ENCODE assay signal across 8 cellular contexts in genomic region chr1:198657550-198658064, GRCh38.
DNase-seq lines count a peak whose midpoint lies in the region; ATAC-seq and TF ChIP-seq lines count a peak whose summit lies in the region.

No MANE protein-coding gene starts in this region.

- H3K9me3 Mint-ChIP-seq in activated naive CD8-positive, alpha-beta T cell (ENCODE audit: low read depth) = no peaks in the 10 kb centered on the region

- 0 out of 2 replicates have a peak, but pooled peaks cover 4% of the 10 kb centered on the region for H3K27me3 ChIP-seq in MM.1S (replicated peaks; ENCODE audit: insufficient read depth, low read length)
- H3K27me3 ChIP-seq in muscle layer of duodenum (ENCODE audit: low read depth, low read length) = no peaks in the 10 kb centered on the region

- H3K4me1 Mint-ChIP-seq in activated naive CD8-positive, alpha-beta T cell (ENCODE audit: low read depth) = peaks cover 78% of the 10 kb centered on the region

- H3K27ac ChIP-seq in MM.1S (ENCODE audit: low read length) (no peak overlapping the region), muscle layer of duodenum (ENCODE audit: low read length) (peak overlapping the region; percentile 54)

- peak; percentile 37 for ATAC-seq in GM21825 (IDR thresholded peaks at IDR 0.05; ENCODE audit: unreplicated experiment)

- no peaks in the 10 kb centered on the region for H4K20me1 ChIP-seq in MM.1S (ENCODE audit: insufficient read depth, low read length)

- H2AFZ ChIP-seq in MM.1S (ENCODE audit: low read length) = peak overlapping the region; percentile 3; the same call in 1 of the 2 replicates

- H3K9me3 ChIP-seq in MM.1S (replicated peaks; ENCODE audit: insufficient read depth, low read length) (no peaks in the 10 kb centered on the region), muscle layer of duodenum (ENCODE audit: control insufficient read depth in 1 of 2, low read length in 2 of 2) (no peaks in the 10 kb centered on the region)

- H3F3A ChIP-seq in MM.1S (ENCODE audit: insufficient read depth, low read length) = peaks cover 19% of the 10 kb centered on the region

- peak overlapping the region; percentile 97 for H3K27ac Mint-ChIP-seq in activated naive CD8-positive, alpha-beta T cell

- peaks cover 9% of the 10 kb centered on the region for H3K36me3 Mint-ChIP-seq in activated naive CD8-positive, alpha-beta T cell

- H3K4me3 ChIP-seq in MM.1S (ENCODE audit: low read length) (no peak overlapping the region), muscle layer of duodenum (ENCODE audit: low read depth in 1 of 2, low read length in 2 of 2) (peak overlapping the region in 1 of 2 donors; percentile 2)

- H3K36me3 ChIP-seq in MM.1S (replicated peaks; ENCODE audit: insufficient read depth, low read length) (no peaks in the 10 kb centered on the region), muscle layer of duodenum (ENCODE audit: control insufficient read depth in 1 of 2, insufficient read depth in 2 of 2, low read length in 2 of 2) (no peaks in the 10 kb centered on the region)

- H3K4me2 ChIP-seq in MM.1S (ENCODE audit: low read depth, low read length) = peak overlapping the region; percentile 9; the same call in 1 of the 2 replicates

- no peaks in the 10 kb centered on the region for H3K9me2 ChIP-seq in MM.1S (replicated peaks; ENCODE audit: insufficient read depth, low read length)

- H3K9ac ChIP-seq in MM.1S (ENCODE audit: low read length) = no peak overlapping the region

- DNase-seq in GM04504 (ENCODE audit: low read depth) = peak; percentile 100
- peak; percentile 27 for DNase-seq in MM.1S
- no peak for DNase-seq in NCI-H82 treated with DMSO at 0.1 percent for 48 hours (lab: John Stamatoyannopoulos, UW; ENCODE audit: unreplicated experiment)
- no peak for DNase-seq in activated gamma-delta T cell (lab: John Stamatoyannopoulos, UW)
- no peak for DNase-seq in globus pallidus (ENCODE audit: low spot score)

- H3K79me2 ChIP-seq in MM.1S (ENCODE audit: low read length) = no peaks in the 10 kb centered on the region

- peaks cover 23% of the 10 kb centered on the region for H3K4me1 ChIP-seq in MM.1S (ENCODE audit: low read length)
- peaks cover 0 to 3% of the 10 kb centered on the region in 2 donors for H3K4me1 ChIP-seq in muscle layer of duodenum (ENCODE audit: control insufficient read depth in 1 of 2, insufficient read depth in 2 of 2, low read length in 2 of 2)

- H3K27me3 Mint-ChIP-seq in activated naive CD8-positive, alpha-beta T cell = no peaks in the 10 kb centered on the region

- no peak for TF ChIP-seq CTCF in MM.1S (IDR thresholded peaks at IDR 0.05; ENCODE audit: low read length)

- peak overlapping the region; percentile 78 for H3K4me3 Mint-ChIP-seq in activated naive CD8-positive, alpha-beta T cell

Comparison
In these comparisons a context has a peak if more than half of its experiments do, and no peak if none do; other contexts are left out.
1. DNase-seq: peak in GM04504 (single experiment) and MM.1S (single experiment); none in NCI-H82 treated with DMSO at 0.1 percent for 48 hours (single experiment), activated gamma-delta T cell (single experiment) and globus pallidus (single experiment).